1 cellular context compared by ENCODE assay signal in the genomic region with DNA sequence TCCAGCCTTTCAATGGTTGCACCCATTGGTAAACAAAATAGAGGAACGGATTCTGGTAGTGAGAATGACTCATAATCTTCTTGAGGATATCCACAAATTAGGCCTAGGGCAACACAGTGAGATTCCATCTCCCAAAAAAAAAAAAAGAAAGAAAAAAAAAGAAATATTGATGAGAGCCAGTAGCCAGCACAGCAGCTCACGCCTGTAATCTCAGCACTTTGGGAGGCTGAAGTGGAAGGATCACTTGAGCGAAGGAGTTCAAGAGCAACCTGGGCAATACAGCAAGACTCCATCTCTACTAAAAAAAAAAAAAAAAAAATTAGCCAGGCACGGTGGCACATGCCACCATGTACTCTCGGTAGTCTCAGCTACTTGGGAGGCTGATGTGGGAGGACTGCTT.
TF ChIP-seq lines count a peak whose summit lies in the region.

No MANE protein-coding gene starts in this region.

TF ChIP-seq in HEK293, 187 proteins besides CTCF, POLR2A, EP300 and RAD21 (continued from another document):
- TF ChIP-seq, protein P1, sequence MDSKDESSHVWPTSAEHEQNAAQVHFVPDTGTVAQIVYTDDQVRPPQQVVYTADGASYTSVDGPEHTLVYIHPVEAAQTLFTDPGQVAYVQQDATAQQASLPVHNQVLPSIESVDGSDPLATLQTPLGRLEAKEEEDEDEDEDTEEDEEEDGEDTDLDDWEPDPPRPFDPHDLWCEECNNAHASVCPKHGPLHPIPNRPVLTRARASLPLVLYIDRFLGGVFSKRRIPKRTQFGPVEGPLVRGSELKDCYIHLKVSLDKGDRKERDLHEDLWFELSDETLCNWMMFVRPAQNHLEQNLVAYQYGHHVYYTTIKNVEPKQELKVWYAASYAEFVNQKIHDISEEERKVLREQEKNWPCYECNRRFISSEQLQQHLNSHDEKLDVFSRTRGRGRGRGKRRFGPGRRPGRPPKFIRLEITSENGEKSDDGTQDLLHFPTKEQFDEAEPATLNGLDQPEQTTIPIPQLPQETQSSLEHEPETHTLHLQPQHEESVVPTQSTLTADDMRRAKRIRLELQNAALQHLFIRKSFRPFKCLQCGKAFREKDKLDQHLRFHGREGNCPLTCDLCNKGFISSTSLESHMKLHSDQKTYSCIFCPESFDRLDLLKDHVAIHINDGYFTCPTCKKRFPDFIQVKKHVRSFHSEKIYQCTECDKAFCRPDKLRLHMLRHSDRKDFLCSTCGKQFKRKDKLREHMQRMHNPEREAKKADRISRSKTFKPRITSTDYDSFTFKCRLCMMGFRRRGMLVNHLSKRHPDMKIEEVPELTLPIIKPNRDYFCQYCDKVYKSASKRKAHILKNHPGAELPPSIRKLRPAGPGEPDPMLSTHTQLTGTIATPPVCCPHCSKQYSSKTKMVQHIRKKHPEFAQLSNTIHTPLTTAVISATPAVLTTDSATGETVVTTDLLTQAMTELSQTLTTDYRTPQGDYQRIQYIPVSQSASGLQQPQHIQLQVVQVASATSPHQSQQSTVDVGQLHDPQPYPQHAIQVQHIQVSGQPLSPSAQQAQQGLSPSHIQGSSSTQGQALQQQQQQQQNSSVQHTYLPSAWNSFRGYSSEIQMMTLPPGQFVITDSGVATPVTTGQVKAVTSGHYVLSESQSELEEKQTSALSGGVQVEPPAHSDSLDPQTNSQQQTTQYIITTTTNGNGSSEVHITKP (tag by site-specific recombination; IDR thresholded peaks at IDR 0.05), result 0 out of 2 replicates have a peak, but pooled peaks have one; percentile 5
- no peak for TF ChIP-seq ZNF2 (tag by site-specific recombination; IDR thresholded peaks at IDR 0.05)
- TF ChIP-seq ZNF658 (tag by site-specific recombination; IDR thresholded peaks at IDR 0.05), result no peak
- TF ChIP-seq ZNF223 (tag by site-specific recombination; IDR thresholded peaks at IDR 0.05), result no peak
- 0 out of 2 replicates have a peak, but pooled peaks have one; percentile 6 for TF ChIP-seq ZFP69B (tag by site-specific recombination; IDR thresholded peaks at IDR 0.05)
- no peak for TF ChIP-seq SP7 (tag by site-specific recombination; IDR thresholded peaks at IDR 0.05)
- TF ChIP-seq HOXA7 (CRISPR knock-in tag; IDR thresholded peaks at IDR 0.05; ENCODE audit: borderline replicate concordance), result no peak
- TF ChIP-seq, protein P2, sequence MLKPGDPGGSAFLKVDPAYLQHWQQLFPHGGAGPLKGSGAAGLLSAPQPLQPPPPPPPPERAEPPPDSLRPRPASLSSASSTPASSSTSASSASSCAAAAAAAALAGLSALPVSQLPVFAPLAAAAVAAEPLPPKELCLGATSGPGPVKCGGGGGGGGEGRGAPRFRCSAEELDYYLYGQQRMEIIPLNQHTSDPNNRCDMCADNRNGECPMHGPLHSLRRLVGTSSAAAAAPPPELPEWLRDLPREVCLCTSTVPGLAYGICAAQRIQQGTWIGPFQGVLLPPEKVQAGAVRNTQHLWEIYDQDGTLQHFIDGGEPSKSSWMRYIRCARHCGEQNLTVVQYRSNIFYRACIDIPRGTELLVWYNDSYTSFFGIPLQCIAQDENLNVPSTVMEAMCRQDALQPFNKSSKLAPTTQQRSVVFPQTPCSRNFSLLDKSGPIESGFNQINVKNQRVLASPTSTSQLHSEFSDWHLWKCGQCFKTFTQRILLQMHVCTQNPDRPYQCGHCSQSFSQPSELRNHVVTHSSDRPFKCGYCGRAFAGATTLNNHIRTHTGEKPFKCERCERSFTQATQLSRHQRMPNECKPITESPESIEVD (tag by site-specific recombination; IDR thresholded peaks at IDR 0.05), result no peak
- TF ChIP-seq ZNF549 (tag by site-specific recombination; IDR thresholded peaks at IDR 0.05), result no peak
- TF ChIP-seq OSR2 (tag by site-specific recombination; IDR thresholded peaks at IDR 0.05), result 0 out of 2 replicates have a peak, but pooled peaks have one; percentile 26
- no peak for TF ChIP-seq ZFP37 (tag by site-specific recombination; IDR thresholded peaks at IDR 0.05)
